19 cellular contexts compared by ENCODE assay signal in genomic region chr10:27426948-27427467, GRCh38.
"Had no signal": no experiment of that assay in that cellular context is flagged by ENCODE, and none has a peak within 500 bp of the region (broad histone marks: within the 10 kb centered on the region; RNA-seq: fewer than 3 reads in every experiment).

No MANE protein-coding gene starts in this region.

- H3K27ac ChIP-seq: RWPE1 had no signal

- ATAC-seq: Panc1, T-cell had no signal

- H3K4me2 ChIP-seq: SK-N-SH had no signal

- H3K9me3 ChIP-seq: SK-N-SH had no signal

- DNase-seq: KBM-7, MV-4-11, NCI-H1048, NCI-H1105, NCI-H1417, NCI-H1436 treated with DMSO at 0.1 percent for 48 hours, NCI-H1694, NCI-H187 treated with DMSO at 0.1 percent for 48 hours, NCI-H2029 treated with DMSO at 0.1 percent for 48 hours, NCI-H2171 treated with DMSO at 0.1 percent for 48 hours, NCI-H524 treated with DMSO at 0.1 percent for 48 hours, NCI-H69, NCI-H774, SHP77, SK-N-SH, SW 1271, T-cell had no signal

- H3K9ac ChIP-seq: SK-N-SH had no signal
